Comparison of ENCODE assay signal across 20 cellular contexts in genomic region chr16:51941412-51941811, GRCh38.
DNase-seq lines count a peak whose midpoint lies in the region; TF ChIP-seq lines count a peak whose summit lies in the region.
"Had no signal": no experiment of that assay in that cellular context is flagged by ENCODE, and none has a peak within 500 bp of the region (broad histone marks: within the 10 kb centered on the region; RNA-seq: fewer than 3 reads in every experiment).

No MANE protein-coding gene starts in this region.

- H3K4me3 ChIP-seq in BE2C (ENCODE audit: low read depth, low read length) (no peak overlapping the region), WERI-Rb-1 (ENCODE audit: low read depth, low read length) (no peak overlapping the region), epithelial cell of proximal tubule (ENCODE audit: low read depth, low read length) (no peak overlapping the region), kidney epithelial cell (ENCODE audit: low read depth, low read length) (no peak overlapping the region)

- H3K27me3 ChIP-seq in BE2C (no peaks in the 10 kb centered on the region), WERI-Rb-1 (ENCODE audit: insufficient read depth, low read depth, severe bottlenecking) (no peaks in the 10 kb centered on the region), kidney epithelial cell (ENCODE audit: control insufficient read depth, insufficient read depth, low read length) (peaks cover 2% of the 10 kb centered on the region)

- H3K36me3 ChIP-seq in BE2C: no peaks in the 10 kb centered on the region
- no peaks in the 10 kb centered on the region for H3K36me3 ChIP-seq in WERI-Rb-1
- H3K36me3 ChIP-seq in kidney epithelial cell (ENCODE audit: control insufficient read depth, insufficient read depth, low read length): no peaks in the 10 kb centered on the region

- DNase-seq in BE2C (no peak), WERI-Rb-1 (no peak), epithelial cell of proximal tubule (ENCODE audit: low read depth) (no peak), kidney epithelial cell (ENCODE audit: low read depth) (no peak), NCI-H1930 (lab: John Stamatoyannopoulos, UW) (no peak)
- DNase-seq in activated naive CD4-positive, alpha-beta T cell treated with anti-CD3 and anti-CD28 coated beads, Interleukin-2, amount 10 ng/mL, durations not matched to agents 7 days and 5 days: no peak
- DNase-seq in activated naive CD4-positive, alpha-beta T cell treated with Interleukin-2 at 50 U/mL for 16 hours: no peak
- DNase-seq: Calu3, GOT3, MM.1S, NCI-H2029 treated with DMSO at 0.1 percent for 48 hours, NCI-H2227 treated with DMSO at 0.1 percent for 48 hours, NCI-H526 treated with DMSO at 0.1 percent for 48 hours, SHP77 had no signal

- H3K27ac Mint-ChIP-seq in activated naive CD4-positive, alpha-beta T cell treated with anti-CD3 and anti-CD28 coated beads, Interleukin-2, amount 10 ng/mL, durations not matched to agents 7 days and 5 days: no peak overlapping the region
- H3K27ac Mint-ChIP-seq: B cell, CD14-positive monocyte, IgD-negative memory B cell had no signal

- H3K4me3 Mint-ChIP-seq in activated naive CD4-positive, alpha-beta T cell treated with anti-CD3 and anti-CD28 coated beads, Interleukin-2, amount 10 ng/mL, durations not matched to agents 7 days and 5 days: no peak overlapping the region
- H3K4me3 Mint-ChIP-seq: B cell, CD14-positive monocyte, IgD-negative memory B cell had no signal

- peaks cover 8% of the 10 kb centered on the region for H3K9me3 Mint-ChIP-seq in activated naive CD4-positive, alpha-beta T cell treated with anti-CD3 and anti-CD28 coated beads, Interleukin-2, amount 10 ng/mL, durations not matched to agents 7 days and 5 days

- CTCF ChIA-PET in activated naive CD4-positive, alpha-beta T cell treated with anti-CD3 and anti-CD28 coated beads, Interleukin-2, amount 10 ng/mL, durations not matched to agents 7 days and 5 days (lab: Charles Lee): no interaction called here

- no peaks in the 10 kb centered on the region for H3K27me3 Mint-ChIP-seq in activated naive CD4-positive, alpha-beta T cell treated with anti-CD3 and anti-CD28 coated beads, Interleukin-2, amount 10 ng/mL, durations not matched to agents 7 days and 5 days
- H3K27me3 Mint-ChIP-seq: B cell had no signal

- no peaks in the 10 kb centered on the region for H3K4me1 Mint-ChIP-seq in activated naive CD4-positive, alpha-beta T cell treated with anti-CD3 and anti-CD28 coated beads, Interleukin-2, amount 10 ng/mL, durations not matched to agents 7 days and 5 days
- H3K4me1 Mint-ChIP-seq: B cell, CD14-positive monocyte, IgD-negative memory B cell had no signal

- no peak overlapping the region for H3K27ac ChIP-seq in WERI-Rb-1
- H3K27ac ChIP-seq: HL-60, KMS-11, RWPE1 had no signal

- no peaks in the 10 kb centered on the region for H3K36me3 Mint-ChIP-seq in activated naive CD4-positive, alpha-beta T cell treated with anti-CD3 and anti-CD28 coated beads, Interleukin-2, amount 10 ng/mL, durations not matched to agents 7 days and 5 days
- H3K36me3 Mint-ChIP-seq: CD14-positive monocyte had no signal

- TF ChIP-seq CTCF in BE2C (IDR thresholded peaks at IDR 0.05; ENCODE audit: low read depth, low read length) (peak; percentile 51), WERI-Rb-1 (IDR thresholded peaks at IDR 0.05; ENCODE audit: low read depth, low read length) (peak; percentile 25; the same call in 1 of the 2 replicates), epithelial cell of proximal tubule (conservative IDR thresholded peaks at IDR 0.05; ENCODE audit: low read depth, low read length) (peak; percentile 23), kidney epithelial cell (IDR thresholded peaks at IDR 0.05; ENCODE audit: insufficient read depth, low read length, poor library complexity, severe bottlenecking) (peak; percentile 3)

- H3K9me3 ChIP-seq in BE2C (no peaks in the 10 kb centered on the region), WERI-Rb-1 (ENCODE audit: severe bottlenecking) (no peaks in the 10 kb centered on the region)

- H3K4me1 ChIP-seq in BE2C: peaks cover 19% of the 10 kb centered on the region
